23 cellular contexts compared by ENCODE assay signal in the genomic region with DNA sequence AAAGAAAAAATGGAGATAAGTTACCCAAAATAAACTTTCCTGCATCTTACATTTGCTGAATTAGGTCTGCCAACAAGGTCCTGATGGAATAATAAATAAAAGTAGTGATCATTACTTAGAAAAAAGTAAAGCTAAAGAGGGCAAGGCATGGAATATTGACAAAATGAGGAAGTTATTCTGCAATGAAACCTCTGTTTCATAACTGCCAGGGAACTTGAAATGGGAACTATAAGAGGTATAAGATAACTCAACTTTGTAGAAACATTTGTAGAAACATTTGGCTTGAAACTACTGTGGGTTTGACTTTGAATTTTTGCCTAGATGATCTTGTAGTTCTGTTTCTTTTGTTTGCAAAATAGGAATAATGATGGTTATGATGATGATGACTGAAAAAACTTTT.
"Had no signal": no experiment of that assay in that cellular context is flagged by ENCODE, and none has a peak within 500 bp of the region (broad histone marks: within the 10 kb centered on the region; RNA-seq: fewer than 3 reads in every experiment).

No MANE protein-coding gene starts in this region.

- DNase-seq: activated CD4-positive, alpha-beta T cell treated with anti-CD3 and anti-CD28 coated beads for 36 hours; activated CD4-positive, alpha-beta T cell treated with anti-CD3 and anti-CD28 coated beads, Interleukin-2, amount 50 U/mL, for 4 hours; activated CD4-positive, CD25-positive, alpha-beta regulatory T cell; activated effector memory CD4-positive, alpha-beta T cell treated with anti-CD3 and anti-CD28 coated beads, Interleukin-2, amount 50 U/mL, for 16 hours; activated naive CD4-positive, alpha-beta T cell treated with anti-CD3 and anti-CD28 coated beads for 36 hours; activated naive CD8-positive, alpha-beta T cell treated with anti-CD3 and anti-CD28 coated beads for 36 hours; adrenal gland; aorta; body of pancreas; cerebellar nuclear complex; colonic mucosa; effector CD8-positive, alpha-beta T cell; esophagus squamous epithelium; foreskin melanocyte; left ventricle myocardium inferior; mucosa of descending colon; posterior cingulate gyrus; right cardiac atrium; spleen; stimulated activated naive CD4-positive, alpha-beta T cell; T1000; tibial artery; upper lobe of right lung had no signal
